15 cellular contexts compared by ENCODE assay signal in the genomic region with DNA sequence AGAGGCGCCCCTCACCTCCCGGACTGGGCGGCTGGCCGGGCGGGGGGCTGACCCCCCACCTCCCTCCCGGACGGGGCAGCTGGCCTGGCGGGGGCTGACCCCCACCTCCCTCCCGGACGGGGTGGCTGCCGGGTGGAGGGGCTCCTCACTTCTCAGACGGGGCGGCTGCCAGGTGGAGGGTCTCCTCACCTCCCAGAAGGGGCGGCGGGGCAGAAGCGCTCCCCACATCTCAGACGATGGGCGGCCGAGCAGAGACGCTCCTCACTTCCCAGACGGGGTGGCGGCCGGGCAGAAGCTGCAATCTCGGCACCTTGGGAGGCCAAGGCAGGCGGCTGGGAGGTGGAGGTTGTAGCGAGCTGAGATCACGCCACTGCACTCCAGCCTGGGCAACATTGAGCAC. TPM values are rescaled to one million over a fixed set of nuclear protein-coding genes. Genes with fewer than 3 reads are reported as not detected.
"Had no signal": no experiment of that assay in that cellular context is flagged by ENCODE, and none has a peak within 500 bp of the region (broad histone marks: within the 10 kb centered on the region; RNA-seq: fewer than 3 reads in every experiment).

No MANE protein-coding gene starts in this region.

RNA-seq across cellular contexts. Expression of gene PRAMEF33, which starts 4.6 kb away (rescaled TPM):
- total RNA-seq: activated B cell treated with CpG ODN at 0.5 μM for 24 hours; activated CD4-positive, alpha-beta memory T cell treated with anti-CD3 and anti-CD28 coated beads for 36 hours; activated CD4-positive, alpha-beta memory T cell treated with anti-CD3 and anti-CD28 coated beads, Interleukin-2, amount 10 ng/mL, durations not matched to agents 7 days and 5 days; activated CD4-positive, alpha-beta T cell treated with anti-CD3 and anti-CD28 coated beads for 36 hours; activated CD4-positive, alpha-beta T cell treated with anti-CD3 and anti-CD28 coated beads, Interleukin-2, amount 10 ng/mL, durations not matched to agents 24 days and 14 days; activated CD4-positive, alpha-beta T cell treated with anti-CD3 and anti-CD28 coated beads, Interleukin-2, amount 10 ng/mL, durations not matched to agents 7 days and 5 days; activated CD8-positive, alpha-beta memory T cell treated with anti-CD3 and anti-CD28 coated beads for 36 hours; activated CD8-positive, alpha-beta memory T cell treated with anti-CD3 and anti-CD28 coated beads, Interleukin-2, amount 10 ng/mL, durations not matched to agents 7 days and 5 days; activated CD8-positive, alpha-beta T cell treated with anti-CD3 and anti-CD28 coated beads for 36 hours; activated CD8-positive, alpha-beta T cell treated with anti-CD3 and anti-CD28 coated beads, Interleukin-2, amount 10 ng/mL, durations not matched to agents 7 days and 5 days; T-cell; T-helper 1 cell treated with Interleukin-12 subunit alpha and Interleukin-12 subunit beta and Interleukin-4 antibody, amounts not matched to agents 30 ng/mL and 1 ng/mL, for 36 hours; T-helper 17 cell; T-helper 2 cell treated with Interferon-gamma antibody and Interleukin-4, amounts not matched to agents 100 ng/mL and 5 ng/mL, for 36 hours; WTC11 had no signal

RNA-seq across cellular contexts. Expression of gene PRAMEF8, which starts 13.8 kb away (rescaled TPM):
- total RNA-seq: activated B cell treated with CpG ODN at 0.5 μM for 24 hours; activated CD4-positive, alpha-beta memory T cell treated with anti-CD3 and anti-CD28 coated beads for 36 hours; activated CD4-positive, alpha-beta memory T cell treated with anti-CD3 and anti-CD28 coated beads, Interleukin-2, amount 10 ng/mL, durations not matched to agents 7 days and 5 days; activated CD4-positive, alpha-beta T cell treated with anti-CD3 and anti-CD28 coated beads for 36 hours; activated CD4-positive, alpha-beta T cell treated with anti-CD3 and anti-CD28 coated beads, Interleukin-2, amount 10 ng/mL, durations not matched to agents 24 days and 14 days; activated CD4-positive, alpha-beta T cell treated with anti-CD3 and anti-CD28 coated beads, Interleukin-2, amount 10 ng/mL, durations not matched to agents 7 days and 5 days; activated CD8-positive, alpha-beta memory T cell treated with anti-CD3 and anti-CD28 coated beads for 36 hours; activated CD8-positive, alpha-beta memory T cell treated with anti-CD3 and anti-CD28 coated beads, Interleukin-2, amount 10 ng/mL, durations not matched to agents 7 days and 5 days; activated CD8-positive, alpha-beta T cell treated with anti-CD3 and anti-CD28 coated beads for 36 hours; activated CD8-positive, alpha-beta T cell treated with anti-CD3 and anti-CD28 coated beads, Interleukin-2, amount 10 ng/mL, durations not matched to agents 7 days and 5 days; T-cell; T-helper 1 cell treated with Interleukin-12 subunit alpha and Interleukin-12 subunit beta and Interleukin-4 antibody, amounts not matched to agents 30 ng/mL and 1 ng/mL, for 36 hours; T-helper 17 cell; T-helper 2 cell treated with Interferon-gamma antibody and Interleukin-4, amounts not matched to agents 100 ng/mL and 5 ng/mL, for 36 hours; WTC11 had no signal

RNA-seq across cellular contexts. Expression of gene PRAMEF15, which starts 16.7 kb away (rescaled TPM):
- total RNA-seq: activated B cell treated with CpG ODN at 0.5 μM for 24 hours; activated CD4-positive, alpha-beta memory T cell treated with anti-CD3 and anti-CD28 coated beads for 36 hours; activated CD4-positive, alpha-beta memory T cell treated with anti-CD3 and anti-CD28 coated beads, Interleukin-2, amount 10 ng/mL, durations not matched to agents 7 days and 5 days; activated CD4-positive, alpha-beta T cell treated with anti-CD3 and anti-CD28 coated beads for 36 hours; activated CD4-positive, alpha-beta T cell treated with anti-CD3 and anti-CD28 coated beads, Interleukin-2, amount 10 ng/mL, durations not matched to agents 24 days and 14 days; activated CD4-positive, alpha-beta T cell treated with anti-CD3 and anti-CD28 coated beads, Interleukin-2, amount 10 ng/mL, durations not matched to agents 7 days and 5 days; activated CD8-positive, alpha-beta memory T cell treated with anti-CD3 and anti-CD28 coated beads for 36 hours; activated CD8-positive, alpha-beta memory T cell treated with anti-CD3 and anti-CD28 coated beads, Interleukin-2, amount 10 ng/mL, durations not matched to agents 7 days and 5 days; activated CD8-positive, alpha-beta T cell treated with anti-CD3 and anti-CD28 coated beads for 36 hours; activated CD8-positive, alpha-beta T cell treated with anti-CD3 and anti-CD28 coated beads, Interleukin-2, amount 10 ng/mL, durations not matched to agents 7 days and 5 days; T-cell; T-helper 1 cell treated with Interleukin-12 subunit alpha and Interleukin-12 subunit beta and Interleukin-4 antibody, amounts not matched to agents 30 ng/mL and 1 ng/mL, for 36 hours; T-helper 17 cell; T-helper 2 cell treated with Interferon-gamma antibody and Interleukin-4, amounts not matched to agents 100 ng/mL and 5 ng/mL, for 36 hours; WTC11 had no signal

RNA-seq across cellular contexts. Expression of gene PRAMEF5, which starts 44.7 kb away (rescaled TPM):
- total RNA-seq: activated B cell treated with CpG ODN at 0.5 μM for 24 hours; activated CD4-positive, alpha-beta memory T cell treated with anti-CD3 and anti-CD28 coated beads for 36 hours; activated CD4-positive, alpha-beta memory T cell treated with anti-CD3 and anti-CD28 coated beads, Interleukin-2, amount 10 ng/mL, durations not matched to agents 7 days and 5 days; activated CD4-positive, alpha-beta T cell treated with anti-CD3 and anti-CD28 coated beads for 36 hours; activated CD4-positive, alpha-beta T cell treated with anti-CD3 and anti-CD28 coated beads, Interleukin-2, amount 10 ng/mL, durations not matched to agents 24 days and 14 days; activated CD4-positive, alpha-beta T cell treated with anti-CD3 and anti-CD28 coated beads, Interleukin-2, amount 10 ng/mL, durations not matched to agents 7 days and 5 days; activated CD8-positive, alpha-beta memory T cell treated with anti-CD3 and anti-CD28 coated beads for 36 hours; activated CD8-positive, alpha-beta memory T cell treated with anti-CD3 and anti-CD28 coated beads, Interleukin-2, amount 10 ng/mL, durations not matched to agents 7 days and 5 days; activated CD8-positive, alpha-beta T cell treated with anti-CD3 and anti-CD28 coated beads for 36 hours; activated CD8-positive, alpha-beta T cell treated with anti-CD3 and anti-CD28 coated beads, Interleukin-2, amount 10 ng/mL, durations not matched to agents 7 days and 5 days; T-cell; T-helper 1 cell treated with Interleukin-12 subunit alpha and Interleukin-12 subunit beta and Interleukin-4 antibody, amounts not matched to agents 30 ng/mL and 1 ng/mL, for 36 hours; T-helper 17 cell; T-helper 2 cell treated with Interferon-gamma antibody and Interleukin-4, amounts not matched to agents 100 ng/mL and 5 ng/mL, for 36 hours; WTC11 had no signal

RNA-seq across cellular contexts. Expression of gene PRAMEF14, which starts 48.2 kb away (rescaled TPM):
- total RNA-seq: activated B cell treated with CpG ODN at 0.5 μM for 24 hours; activated CD4-positive, alpha-beta memory T cell treated with anti-CD3 and anti-CD28 coated beads for 36 hours; activated CD4-positive, alpha-beta memory T cell treated with anti-CD3 and anti-CD28 coated beads, Interleukin-2, amount 10 ng/mL, durations not matched to agents 7 days and 5 days; activated CD4-positive, alpha-beta T cell treated with anti-CD3 and anti-CD28 coated beads for 36 hours; activated CD4-positive, alpha-beta T cell treated with anti-CD3 and anti-CD28 coated beads, Interleukin-2, amount 10 ng/mL, durations not matched to agents 24 days and 14 days; activated CD4-positive, alpha-beta T cell treated with anti-CD3 and anti-CD28 coated beads, Interleukin-2, amount 10 ng/mL, durations not matched to agents 7 days and 5 days; activated CD8-positive, alpha-beta memory T cell treated with anti-CD3 and anti-CD28 coated beads for 36 hours; activated CD8-positive, alpha-beta memory T cell treated with anti-CD3 and anti-CD28 coated beads, Interleukin-2, amount 10 ng/mL, durations not matched to agents 7 days and 5 days; activated CD8-positive, alpha-beta T cell treated with anti-CD3 and anti-CD28 coated beads for 36 hours; activated CD8-positive, alpha-beta T cell treated with anti-CD3 and anti-CD28 coated beads, Interleukin-2, amount 10 ng/mL, durations not matched to agents 7 days and 5 days; T-cell; T-helper 1 cell treated with Interleukin-12 subunit alpha and Interleukin-12 subunit beta and Interleukin-4 antibody, amounts not matched to agents 30 ng/mL and 1 ng/mL, for 36 hours; T-helper 17 cell; T-helper 2 cell treated with Interferon-gamma antibody and Interleukin-4, amounts not matched to agents 100 ng/mL and 5 ng/mL, for 36 hours; WTC11 had no signal
